In genomic region chr17:75589017-75589918, GRCh38 we compare ENCODE assay signal across 8 cellular contexts. TPM values are rescaled to one million over a fixed set of nuclear protein-coding genes. Genes with fewer than 3 reads are reported as not detected.
A peak's percentile ranks its signal among the peaks of the same experiment; 100 is the strongest.
DNase-seq lines count a peak whose midpoint lies in the region; ATAC-seq and TF ChIP-seq lines count a peak whose summit lies in the region.

No MANE protein-coding gene starts in this region.

- peak overlapping the region; percentile 55 for H3K4me3 ChIP-seq in A673 (ENCODE audit: low read depth, low read length, poor library complexity, severe bottlenecking)
- peak overlapping the region; percentile 57 for H3K4me3 ChIP-seq in choroid plexus epithelial cell (ENCODE audit: low read depth, low read length)

- no TSS peak for BruUV-seq in A673 (replicated peaks; lab: Mats Ljungman, UMichigan)

- no peaks in the 10 kb centered on the region for H3K36me3 ChIP-seq in A673 (ENCODE audit: insufficient read depth, low read length, poor library complexity, severe bottlenecking)

- ATAC-seq in GM18867 (IDR thresholded peaks at IDR 0.05; ENCODE audit: unreplicated experiment) = peak; percentile 83
- peak; percentile 75 for ATAC-seq in HG03342 (IDR thresholded peaks at IDR 0.05; ENCODE audit: unreplicated experiment)

- POLR2A ChIA-PET in A673 (lab: Charles Lee; ENCODE audit: low non-redundant PET) = no interaction called here

- intact Hi-C loops in A673 (cut with micrococcal nuclease; ENCODE audit: unreplicated experiment) = loop anchor here (5.0 to 10.0 kb wide), 2 partner anchors 72 to 164 kb away; partner anchors contain the start of genes CASKIN2 and TSEN54

- peaks cover 9% of the 10 kb centered on the region for H3K4me1 ChIP-seq in A673 (ENCODE audit: insufficient read depth, low read length, poor library complexity, severe bottlenecking)

- DNase-seq in A673 (ENCODE audit: low spot score) (peak; percentile 94), NCI-H446 treated with DMSO at 0.1 percent for 48 hours (lab: John Stamatoyannopoulos, UW) (peak; percentile 73), choroid plexus epithelial cell (ENCODE audit: low read depth) (peak; percentile 79), kidney glomerular epithelial cell (lab: John Stamatoyannopoulos, UW) (peak; percentile 37)
- peak; percentile 93 to 94 for DNase-seq in activated CD4-positive, alpha-beta T cell treated with anti-CD3 and anti-CD28 coated beads for 4 hours
- DNase-seq in stimulated activated CD4-positive, alpha-beta T cell treated with anti-CD3 and anti-CD28 coated beads, Interleukin-15, amount 100 ng/mL, for 1 hour (ENCODE audit: low read depth in 1 of 2, low spot score in 1 of 2) = peak; percentile 93 to 98

- TF ChIP-seq CTCF in A673 (conservative IDR thresholded peaks at IDR 0.05; ENCODE audit: low read depth, low read length) (no peak; the same call in none of the 2 replicates), choroid plexus epithelial cell (conservative IDR thresholded peaks at IDR 0.05; ENCODE audit: low read depth, low read length) (peak; percentile 30)

- no peaks in the 10 kb centered on the region for H3K9me3 ChIP-seq in A673 (ENCODE audit: low read depth, low read length, poor library complexity, severe bottlenecking)

- H3K27ac ChIP-seq in A673 (ENCODE audit: low read depth, low read length, poor library complexity, severe bottlenecking) = peak overlapping the region; percentile 73

- H3K27me3 ChIP-seq in A673 (replicated peaks; ENCODE audit: insufficient read depth, low read depth, low read length, poor library complexity) = no peaks in the 10 kb centered on the region

- CTCF ChIA-PET in A673 (lab: Charles Lee) = interaction anchor here (1.1 to 2.7 kb wide), 2 partner anchors 12 kb away, joined by 6 to 10 read pairs; no protein-coding TSS in a partner anchor

RNA-seq across cellular contexts. Expression of gene MYO15B, which starts 1.7 kb away (rescaled TPM):
- total RNA-seq in A673 (2021) = 9.3 and 14.7 TPM in 2 replicates

RNA-seq across cellular contexts. Expression of gene SMIM5, which starts 44.0 kb away (rescaled TPM):
- 0.22 TPM in 1 of 2 replicates, not detected in the other for total RNA-seq in A673 (2021)

Comparison
In these comparisons a context has a peak if more than half of its experiments do, and no peak if none do; other contexts are left out.
1. Peak in every context shown above with its lines: DNase-seq, ATAC-seq, H3K4me3 ChIP-seq and H3K27ac ChIP-seq.
2. DNase-seq: peak in every context shown above with its lines; median percentile 96 in stimulated activated CD4-positive, alpha-beta T cell treated with anti-CD3 and anti-CD28 coated beads, Interleukin-15, amount 100 ng/mL, for 1 hour; 94 in A673; 94 in activated CD4-positive, alpha-beta T cell treated with anti-CD3 and anti-CD28 coated beads for 4 hours; 79 in choroid plexus epithelial cell; 73 in NCI-H446 treated with DMSO at 0.1 percent for 48 hours; 37 in kidney glomerular epithelial cell.